15 cellular contexts compared by ENCODE assay signal in genomic region chr5:142881727-142882126, GRCh38.
DNase-seq lines count a peak whose midpoint lies in the region; ATAC-seq and TF ChIP-seq lines count a peak whose summit lies in the region.
"Had no signal": no experiment of that assay in that cellular context is flagged by ENCODE, and none has a peak within 500 bp of the region (broad histone marks: within the 10 kb centered on the region; RNA-seq: fewer than 3 reads in every experiment).

No MANE protein-coding gene starts in this region.

- H3K36me3 Mint-ChIP-seq in endodermal cell (ENCODE audit: low read depth): peaks cover 13% of the 10 kb centered on the region
- no peaks in the 10 kb centered on the region for H3K36me3 Mint-ChIP-seq in activated T-cell treated with anti-CD3 and anti-CD28 coated beads, Interleukin-2, amount 50 U/mL, for 72 hours (ENCODE audit: insufficient read depth in 2 of 2)

- peaks cover 40% of the 10 kb centered on the region for H3K4me1 Mint-ChIP-seq in endodermal cell
- H3K4me1 Mint-ChIP-seq in activated T-cell treated with anti-CD3 and anti-CD28 coated beads, Interleukin-2, amount 50 U/mL, for 72 hours (ENCODE audit: low read depth): peaks cover 7% of the 10 kb centered on the region

- no peaks in the 10 kb centered on the region for H3K27me3 ChIP-seq in endodermal cell (ENCODE audit: control insufficient read depth, insufficient read depth, low read length, poor library complexity, severe bottlenecking)
- no peaks in the 10 kb centered on the region for H3K27me3 ChIP-seq in adrenal gland
- H3K27me3 ChIP-seq: foreskin keratinocyte had no signal

- ATAC-seq in Right ventricle myocardium inferior: peak; percentile 62
- no peak for ATAC-seq in activated T-cell treated with anti-CD3 and anti-CD28 coated beads, Interleukin-2, amount 50 U/mL, for 72 hours (replicated peaks in 1 of 2)
- ATAC-seq in HG03159 (IDR thresholded peaks at IDR 0.05; ENCODE audit: unreplicated experiment): no peak
- ATAC-seq in HG02970 (IDR thresholded peaks at IDR 0.05; ENCODE audit: low FRiP score, unreplicated experiment): no peak
- ATAC-seq: stimulated activated naive CD8-positive, alpha-beta T cell treated with anti-CD3 and anti-CD28 coated beads, Interleukin-15, Interleukin-2, amounts not matched to agents 100 U/mL and 50 U/mL, for 24 hours had no signal

- TF ChIP-seq CTCF in endodermal cell (conservative IDR thresholded peaks at IDR 0.05) (no peak), adrenal gland (IDR thresholded peaks at IDR 0.05) (no peak)

- H3K9me3 ChIP-seq in endodermal cell (ENCODE audit: control insufficient read depth, low read length) (no peaks in the 10 kb centered on the region), adrenal gland (replicated peaks in 1 of 3) (no peaks in the 10 kb centered on the region)
- H3K9me3 ChIP-seq: A549 had no signal

- intact Hi-C loops in Right ventricle myocardium inferior (cut with DNase I): loop anchor here (10.0 kb wide), 2 partner anchors 137 to 267 kb away; no protein-coding TSS in a partner anchor
- intact Hi-C loops in cardiac septum (cut with DNase I): loop anchor here (2.0 kb wide), 1 partner anchor 163 kb away; no protein-coding TSS in a partner anchor
- intact Hi-C loops in adrenal gland (cut with DNase I): no loop called here

- no peaks in the 10 kb centered on the region for H3K9me3 Mint-ChIP-seq in endodermal cell
- no peaks in the 10 kb centered on the region for H3K9me3 Mint-ChIP-seq in activated T-cell treated with anti-CD3 and anti-CD28 coated beads, Interleukin-2, amount 50 U/mL, for 72 hours
- H3K9me3 Mint-ChIP-seq: activated B cell treated with CpG ODN at 0.5 μM for 24 hours; CD4-positive, CD25-positive, alpha-beta regulatory T cell had no signal

- DNase-seq in Right ventricle myocardium inferior (ENCODE audit: missing footprints) (no peak), cardiac septum (ENCODE audit: low spot score) (no peak), endodermal cell (no peak), inferior parietal cortex (ENCODE audit: extremely low spot score) (peak; percentile 34), adrenal gland (no peak)
- DNase-seq in activated T-cell treated with anti-CD3 and anti-CD28 coated beads, Interleukin-2, amount 50 U/mL, for 72 hours: no peak
- DNase-seq: activated B cell treated with CpG ODN at 0.5 μM for 24 hours; activated effector memory CD4-positive, alpha-beta T cell treated with Interleukin-2 at 50 U/mL for 16 hours; CD4-positive, CD25-positive, alpha-beta regulatory T cell; foreskin keratinocyte; SHP77; stimulated activated naive CD8-positive, alpha-beta T cell treated with anti-CD3 and anti-CD28 coated beads, Interleukin-15, Interleukin-2, amounts not matched to agents 100 U/mL and 50 U/mL, for 24 hours had no signal

- no peak overlapping the region for H3K9ac ChIP-seq in endodermal cell (ENCODE audit: extremely low read depth, low read length, poor library complexity, severe bottlenecking)

- H3K27ac Mint-ChIP-seq in endodermal cell: no peak overlapping the region
- H3K27ac Mint-ChIP-seq in activated T-cell treated with anti-CD3 and anti-CD28 coated beads, Interleukin-2, amount 50 U/mL, for 72 hours: no peak overlapping the region
- H3K27ac Mint-ChIP-seq: activated B cell treated with CpG ODN at 0.5 μM for 24 hours had no signal

- no peak overlapping the region for H3K4me3 Mint-ChIP-seq in endodermal cell
- no peak overlapping the region for H3K4me3 Mint-ChIP-seq in activated T-cell treated with anti-CD3 and anti-CD28 coated beads, Interleukin-2, amount 50 U/mL, for 72 hours
- H3K4me3 Mint-ChIP-seq: activated B cell treated with CpG ODN at 0.5 μM for 24 hours; CD4-positive, CD25-positive, alpha-beta regulatory T cell had no signal

- H3K4me1 ChIP-seq in endodermal cell (ENCODE audit: control insufficient read depth, insufficient read depth, low read length) (peaks cover 5% of the 10 kb centered on the region), adrenal gland (replicated peaks in 1 of 2) (peaks cover 0 to 41% of the 10 kb centered on the region in 2 donors)
- H3K4me1 ChIP-seq: foreskin keratinocyte had no signal

- WGBS in endodermal cell (ENCODE audit: insufficient coverage in 1 of 2, insufficient read length in 1 of 2), 2 experiments: 63 to 76% methylated on average over 3 to 4 of the region's 4 CpGs
- 63 to 69% (median 64%) methylated on average over 4 of the region's 4 CpGs for WGBS in adrenal gland, 4 donors

- H3K27ac ChIP-seq in endodermal cell (ENCODE audit: low read depth, low read length): peak overlapping the region; percentile 7
- no peak overlapping the region for H3K27ac ChIP-seq in adrenal gland
- H3K27ac ChIP-seq: A549, foreskin keratinocyte had no signal

- H3K4me3 ChIP-seq in endodermal cell (ENCODE audit: low read length) (no peak overlapping the region), adrenal gland (no peak overlapping the region)
- H3K4me3 ChIP-seq: A549 had no signal

- H3K36me3 ChIP-seq in endodermal cell (ENCODE audit: control insufficient read depth, insufficient read depth, low read length) (no peaks in the 10 kb centered on the region), adrenal gland (replicated peaks in 1 of 2) (no peaks in the 10 kb centered on the region)

- H3K27me3 Mint-ChIP-seq in endodermal cell (ENCODE audit: insufficient read depth): no peaks in the 10 kb centered on the region
- H3K27me3 Mint-ChIP-seq in activated T-cell treated with anti-CD3 and anti-CD28 coated beads, Interleukin-2, amount 50 U/mL, for 72 hours (ENCODE audit: low read depth): no peaks in the 10 kb centered on the region
- H3K27me3 Mint-ChIP-seq: activated B cell treated with CpG ODN at 0.5 μM for 24 hours; CD4-positive, CD25-positive, alpha-beta regulatory T cell had no signal

- TF ChIP-seq POLR2A in adrenal gland (IDR thresholded peaks at IDR 0.05): no peak

Comparison
In these comparisons a context has a peak if more than half of its experiments do, and no peak if none do; other contexts are left out.
1. intact Hi-C loops: an anchor here in Right ventricle myocardium inferior (10.0 kb wide) and cardiac septum (2.0 kb wide); none called in adrenal gland.